In genomic region chr11:28704801-28705200, GRCh38 we compare ENCODE assay signal across 1 cellular context.
TF ChIP-seq lines count a peak whose summit lies in the region.

No MANE protein-coding gene starts in this region.

TF ChIP-seq in IMR-90, 13 proteins besides CTCF, POLR2A, EP300 and RAD21 (continued from another document):
- TF ChIP-seq USF2 (IDR thresholded peaks at IDR 0.05; ENCODE audit: low read depth, low read length): no peak
- TF ChIP-seq MXI1 (IDR thresholded peaks at IDR 0.05; ENCODE audit: borderline replicate concordance, low read depth, low read length): no peak
- TF ChIP-seq BHLHE40 (IDR thresholded peaks at IDR 0.05; ENCODE audit: low read depth, low read length): no peak
